1 cellular context compared by ENCODE assay signal in genomic region chr2:202769201-202769600, GRCh38.
TF ChIP-seq lines count a peak whose summit lies in the region.

No MANE protein-coding gene starts in this region.

TF ChIP-seq in A549, 52 proteins besides CTCF, POLR2A, EP300 and RAD21:
- TF ChIP-seq MAFK (IDR thresholded peaks at IDR 0.05; ENCODE audit: partially characterized antibody) (peak; percentile 82), ZC3H11A (IDR thresholded peaks at IDR 0.05) (no peak), ZSCAN20 (CRISPR knock-in tag; IDR thresholded peaks at IDR 0.05) (no peak), MYC (IDR thresholded peaks at IDR 0.05; ENCODE audit: borderline replicate concordance, low read length) (no peak), NPAS2 (CRISPR knock-in tag; IDR thresholded peaks at IDR 0.05; ENCODE audit: borderline replicate concordance) (no peak), FOSB (CRISPR knock-in tag; IDR thresholded peaks at IDR 0.05) (no peak)
